ENCODE assay signal across 8 cellular contexts in the genomic region with DNA sequence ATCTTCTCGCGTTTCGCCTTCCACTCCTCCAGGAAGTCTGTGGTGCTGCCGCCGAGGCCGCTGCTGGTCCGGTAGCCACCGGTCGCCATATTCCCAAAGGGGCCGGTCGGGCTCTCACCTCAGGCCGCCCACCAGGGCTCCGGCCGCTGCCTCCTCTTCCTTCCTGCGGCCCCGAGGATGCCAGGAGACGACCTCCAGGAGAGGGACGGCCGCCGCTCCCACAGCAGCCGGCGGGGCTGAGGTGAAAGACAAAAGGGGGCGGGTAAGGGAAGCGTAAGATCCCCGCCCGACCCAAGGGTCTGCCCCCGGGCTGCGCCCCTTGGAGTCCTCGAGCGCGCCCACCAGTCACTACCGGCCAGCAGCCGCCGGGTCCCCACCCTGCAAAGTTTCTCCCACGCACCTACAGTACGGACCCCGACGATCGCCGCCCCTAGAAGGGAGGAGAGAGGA. TPM values are rescaled to one million over a fixed set of nuclear protein-coding genes. Genes with fewer than 3 reads are reported as not detected.
A peak's percentile ranks its signal among the peaks of the same experiment; 100 is the strongest.
DNase-seq lines count a peak whose midpoint lies in the region; ATAC-seq and TF ChIP-seq lines count a peak whose summit lies in the region.

No MANE protein-coding gene starts in this region.

- no peaks in the 10 kb centered on the region for H3K9me3 ChIP-seq in ES-I3 (ENCODE audit: control insufficient read depth, insufficient read depth, low read length)
- H3K9me3 ChIP-seq in left ventricle myocardium inferior (replicated peaks): no peaks in the 10 kb centered on the region
- H3K9me3 ChIP-seq in sigmoid colon: no peaks in the 10 kb centered on the region

- ATAC-seq in GM19438 (IDR thresholded peaks at IDR 0.05; ENCODE audit: low read depth, unreplicated experiment): peak; percentile 27
- ATAC-seq in HG03442 (IDR thresholded peaks at IDR 0.05; ENCODE audit: unreplicated experiment): peak; percentile 19

- H3K27ac ChIP-seq in left ventricle myocardium inferior (replicated peaks): peak overlapping the region; percentile 79
- H3K27ac ChIP-seq in sigmoid colon: peak overlapping the region; percentile 83 to 91 (median 87)

- H3K4me3 ChIP-seq in WI38 (ENCODE audit: low read depth, low read length): peak overlapping the region; percentile 91
- H3K4me3 ChIP-seq in left ventricle myocardium inferior: peak overlapping the region; percentile 92
- H3K4me3 ChIP-seq in sigmoid colon: peak overlapping the region; percentile 69 to 88 (median 86)

- no peak for TF ChIP-seq POLR2A in sigmoid colon (IDR thresholded peaks at IDR 0.05)

- peak overlapping the region; percentile 80 for H3K9ac ChIP-seq in ES-I3 (ENCODE audit: low read depth, low read length)

- no peak for TF ChIP-seq CTCF in WI38 (IDR thresholded peaks at IDR 0.05; ENCODE audit: low read depth, low read length)
- no peak for TF ChIP-seq CTCF in left ventricle myocardium inferior (IDR thresholded peaks at IDR 0.05; ENCODE audit: borderline replicate concordance)
- TF ChIP-seq CTCF in sigmoid colon (IDR thresholded peaks at IDR 0.05): no peak

- 0% methylated on average over 40 of the region's 40 CpGs for WGBS in sigmoid colon, 2 donors

- intact Hi-C loops in left ventricle myocardium inferior (cut with micrococcal nuclease): no loop called here
- intact Hi-C loops in sigmoid colon (cut with DNase I): loop anchor here (2.0 kb wide), 1 partner anchor 497 kb away; no protein-coding TSS in a partner anchor

- peaks cover 12% of the 10 kb centered on the region for H3K4me1 ChIP-seq in ES-I3 (ENCODE audit: insufficient read depth, low read length)
- peaks cover 30% of the 10 kb centered on the region for H3K4me1 ChIP-seq in left ventricle myocardium inferior
- H3K4me1 ChIP-seq in sigmoid colon: peaks cover 0 to 39% (median 10%) of the 10 kb centered on the region in 4 donors

- H3K27me3 ChIP-seq in left ventricle myocardium inferior (ENCODE audit: low read depth) (peaks cover 24% of the 10 kb centered on the region), sigmoid colon (no peaks in the 10 kb centered on the region)

- DNase-seq in left ventricle myocardium inferior (no peak), sigmoid colon (no peak), globus pallidus (ENCODE audit: low spot score) (no peak)
- no peak for DNase-seq in stimulated activated CD4-positive, alpha-beta T cell treated with anti-CD3 and anti-CD28 coated beads, Interleukin-12 subunit alpha, Interleukin-12 subunit beta, amount 100 ng/mL, for 4 hours

- H3K36me3 ChIP-seq in ES-I3 (ENCODE audit: insufficient read depth, low read length) (no peaks in the 10 kb centered on the region), left ventricle myocardium inferior (no peaks in the 10 kb centered on the region), sigmoid colon (no peaks in the 10 kb centered on the region)

- no peak for TF ChIP-seq EP300 in sigmoid colon (IDR thresholded peaks at IDR 0.05)

RNA-seq across cellular contexts. Expression of a gene that starts 0.6 kb away (rescaled TPM):
- total RNA-seq in left ventricle myocardium inferior (10.5 TPM), sigmoid colon (10 to 100 TPM; 22.1 to 53.5 (median 30.2) TPM)
- 10 to 100 TPM in 2 of 3 donors, 1 to 10 TPM in 1; 7.8 to 25.1 (median 15.7) TPM for polyA plus RNA-seq in sigmoid colon
